Comparison of ENCODE assay signal across 29 cellular contexts in the genomic region with DNA sequence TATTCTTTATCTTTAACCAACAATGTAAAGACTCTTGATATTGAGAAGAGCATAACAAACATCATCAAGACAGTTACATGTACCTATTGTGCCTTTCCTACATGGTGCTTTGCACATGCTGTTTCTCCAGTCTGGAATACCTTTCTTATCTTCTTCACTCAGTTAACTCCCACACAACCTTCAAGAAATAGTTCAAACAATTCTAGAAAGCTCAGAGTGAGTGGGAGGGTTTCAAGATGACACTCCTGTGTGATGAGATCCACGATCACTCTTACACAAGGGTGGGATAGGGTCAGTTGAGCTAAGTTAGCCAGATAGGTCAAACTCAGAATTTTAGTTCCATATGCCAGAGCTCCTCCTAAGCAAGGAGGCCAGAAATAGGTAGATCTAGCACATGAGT.
DNase-seq lines count a peak whose midpoint lies in the region; ATAC-seq, FAIRE-seq and TF ChIP-seq lines count a peak whose summit lies in the region.
"Had no signal": no experiment of that assay in that cellular context is flagged by ENCODE, and none has a peak within 500 bp of the region (broad histone marks: within the 10 kb centered on the region; RNA-seq: fewer than 3 reads in every experiment).

No MANE protein-coding gene starts in this region.

- H3K27ac Mint-ChIP-seq in astrocyte (ENCODE audit: unreplicated experiment): no peak overlapping the region
- H3K27ac Mint-ChIP-seq: CD14-positive monocyte; CD4-positive, alpha-beta memory T cell; CD4-positive, CD25-positive, alpha-beta regulatory T cell; CD8-positive, alpha-beta memory T cell had no signal

- peaks cover 8% of the 10 kb centered on the region for H3K9me3 ChIP-seq in Panc1 (ENCODE audit: control insufficient read depth, insufficient read depth, low read depth, low read length)
- no peaks in the 10 kb centered on the region for H3K9me3 ChIP-seq in astrocyte (ENCODE audit: insufficient read depth, low read depth, low read length)
- no peaks in the 10 kb centered on the region for H3K9me3 ChIP-seq in Peyer's patch
- H3K9me3 ChIP-seq in HepG2 (ENCODE audit: low read length): no peaks in the 10 kb centered on the region
- H3K9me3 ChIP-seq: BE2C, BLaER1 had no signal

- H3K9me3 Mint-ChIP-seq in astrocyte (ENCODE audit: unreplicated experiment): no peaks in the 10 kb centered on the region

- FAIRE-seq in astrocyte (lab: Jason Lieb, UNC) (no peak), HepG2 (lab: Jason Lieb, UNC) (no peak)
- FAIRE-seq: A204.1, GM12878, GM12892, GM18507, GM19239 had no signal

- TF ChIP-seq CTCF in Panc1 (IDR thresholded peaks at IDR 0.05) (no peak), astrocyte (IDR thresholded peaks at IDR 0.05; ENCODE audit: insufficient read depth, low read depth, low read length) (no peak), Peyer's patch (IDR thresholded peaks at IDR 0.05) (no peak), HepG2 (CRISPR knock-in tag; IDR thresholded peaks at IDR 0.05) (no peak)

- no peaks in the 10 kb centered on the region for H3K4me1 Mint-ChIP-seq in astrocyte (ENCODE audit: low read depth, unreplicated experiment)
- H3K4me1 Mint-ChIP-seq: CD14-positive monocyte; CD4-positive, alpha-beta memory T cell; CD4-positive, CD25-positive, alpha-beta regulatory T cell; CD8-positive, alpha-beta memory T cell had no signal

- H3K4me2 ChIP-seq in astrocyte (ENCODE audit: low read length): no peak overlapping the region
- no peak overlapping the region for H3K4me2 ChIP-seq in HepG2 (ENCODE audit: low read depth, low read length)
- H3K4me2 ChIP-seq: BLaER1 had no signal

- no peaks in the 10 kb centered on the region for H3K27me3 Mint-ChIP-seq in astrocyte (ENCODE audit: low read depth, unreplicated experiment)
- H3K27me3 Mint-ChIP-seq: CD4-positive, alpha-beta memory T cell; CD4-positive, CD25-positive, alpha-beta regulatory T cell; CD8-positive, alpha-beta memory T cell had no signal

- H3K79me2 ChIP-seq in astrocyte (ENCODE audit: insufficient read depth, low read length): no peaks in the 10 kb centered on the region
- H3K79me2 ChIP-seq in HepG2 (ENCODE audit: insufficient read depth, low read length): no peaks in the 10 kb centered on the region

- H3K4me1 ChIP-seq in Panc1 (ENCODE audit: control insufficient read depth, insufficient read depth, low read length): peaks cover 7% of the 10 kb centered on the region; the same call in 1 of the 2 replicates
- H3K4me1 ChIP-seq in astrocyte (ENCODE audit: insufficient read depth, low read length): no peaks in the 10 kb centered on the region
- H3K4me1 ChIP-seq in Peyer's patch: no peaks in the 10 kb centered on the region
- no peaks in the 10 kb centered on the region for H3K4me1 ChIP-seq in HepG2 (ENCODE audit: insufficient read depth, low read length)
- H3K4me1 ChIP-seq: BLaER1 had no signal

- no peaks in the 10 kb centered on the region for H3K36me3 Mint-ChIP-seq in astrocyte (ENCODE audit: low read depth, unreplicated experiment)
- H3K36me3 Mint-ChIP-seq: CD14-positive monocyte; CD4-positive, alpha-beta memory T cell; CD4-positive, CD25-positive, alpha-beta regulatory T cell; CD8-positive, alpha-beta memory T cell had no signal

- H2AFZ ChIP-seq in astrocyte (ENCODE audit: low read depth, low read length) (no peak overlapping the region), HepG2 (ENCODE audit: low read length) (no peak overlapping the region)

- CTCF ChIA-PET in Panc1 (lab: Charles Lee) (no interaction called here), HepG2 (lab: Yijun Ruan, JAX; ENCODE audit: low intra/inter-chr PET ratio, low total read pairs) (no interaction called here)

- H4K20me1 ChIP-seq in astrocyte (ENCODE audit: insufficient read depth, low read length): no peaks in the 10 kb centered on the region
- no peaks in the 10 kb centered on the region for H4K20me1 ChIP-seq in HepG2 (ENCODE audit: insufficient read depth, low read length)
- H4K20me1 ChIP-seq: BLaER1 had no signal

- H3K9ac ChIP-seq in astrocyte (ENCODE audit: low read length) (no peak overlapping the region), HepG2 (ENCODE audit: insufficient read depth, low read depth, low read length) (no peak overlapping the region)
- H3K9ac ChIP-seq: BLaER1 had no signal

- POLR2A ChIA-PET in Panc1 (lab: Charles Lee) (no interaction called here), HepG2 (lab: Yijun Ruan, JAX) (no interaction called here)

- TF ChIP-seq EP300 in HepG2 (IDR thresholded peaks at IDR 0.05; ENCODE audit: low read depth in 2 of 2, low read length in 2 of 2) (no peak), HepG2 (CRISPR knock-in tag; IDR thresholded peaks at IDR 0.05; ENCODE audit: borderline replicate concordance) (no peak)

- WGBS in HepG2 (ENCODE audit: low lambda C conversion rate): 0% methylated on average over 1 of the region's 1 CpG

- BruUV-seq in Panc1 (replicated peaks; lab: Mats Ljungman, UMichigan): no TSS peak
- BruUV-seq in HepG2 (replicated peaks; lab: Mats Ljungman, UMichigan): no TSS peak

- TF ChIP-seq POLR2A in Peyer's patch (IDR thresholded peaks at IDR 0.05): no peak
- TF ChIP-seq POLR2A in HepG2 (IDR thresholded peaks at IDR 0.05; ENCODE audit: insufficient read depth in 1 of 2, low read depth in 2 of 2, low read length in 2 of 2): no peak

- intact Hi-C loops in Panc1 (cut with micrococcal nuclease; ENCODE audit: unreplicated experiment) (no loop called here), HepG2 (cut with micrococcal nuclease; ENCODE audit: unreplicated experiment) (no loop called here)

- H3K27me3 ChIP-seq in Panc1 (ENCODE audit: control insufficient read depth, insufficient read depth, low read length) (no peaks in the 10 kb centered on the region), astrocyte (ENCODE audit: insufficient read depth, low read length) (no peaks in the 10 kb centered on the region), Peyer's patch (no peaks in the 10 kb centered on the region), HepG2 (ENCODE audit: control insufficient read depth in 1 of 2, insufficient read depth in 2 of 2, low read length in 2 of 2) (no peaks in the 10 kb centered on the region; a peak in 1 of 5 replicates)
- H3K27me3 ChIP-seq: BE2C, BLaER1 had no signal

- no peak overlapping the region for H3K4me3 ChIP-seq in Panc1 (ENCODE audit: low read depth in 2 of 2, low read length in 2 of 2)
- no peak overlapping the region for H3K4me3 ChIP-seq in astrocyte (ENCODE audit: insufficient read depth, low read depth, low read length)
- no peak overlapping the region for H3K4me3 ChIP-seq in Peyer's patch
- H3K4me3 ChIP-seq in HepG2 (replicated peaks in 1 of 3; ENCODE audit: insufficient read depth in 1 of 3, low read depth in 2 of 3, low read length in 3 of 3): no peak overlapping the region
- H3K4me3 ChIP-seq: BLaER1, GM12878 had no signal

- in situ Hi-C loops in Panc1 (cut with HindIII; ENCODE audit: low pct_unique_long_range_greater_than_20kb, low sequenced_read_pairs) (no loop called here), HepG2 (cut with HindIII; ENCODE audit: extremely low pct_ligation_motif_present, low pct_unique_long_range_greater_than_20kb) (no loop called here)

- DNase-seq in Panc1 (ENCODE audit: low read depth, low spot score) (no peak), astrocyte (ENCODE audit: low read depth) (peak; percentile 10), Peyer's patch (no peak), HepG2 (ENCODE audit: low spot score) (no peak)
- DNase-seq: 8988T; ACHN; BE2C; C1 segment of cervical spinal cord; CD4-positive, alpha-beta memory T cell; CD4-positive, CD25-positive, alpha-beta regulatory T cell; CD8-positive, alpha-beta memory T cell; COR-L47; DMS 273 treated with DMSO at 0.1 percent for 48 hours; DMS153; DMS53; DMS79; DND-41; EL; GDM1 had no signal

- ATAC-seq in HG02885 (IDR thresholded peaks at IDR 0.05; ENCODE audit: poor library complexity, unreplicated experiment) (peak; percentile 46), Panc1 (no peak), GM21786 (IDR thresholded peaks at IDR 0.05; ENCODE audit: unreplicated experiment) (no peak), GM21526 (IDR thresholded peaks at IDR 0.05; ENCODE audit: low FRiP score, unreplicated experiment) (no peak), HepG2 (no peak)
- ATAC-seq: GM12878 had no signal

- no peak overlapping the region for H3K4me3 Mint-ChIP-seq in astrocyte (ENCODE audit: unreplicated experiment)
- H3K4me3 Mint-ChIP-seq: CD14-positive monocyte; CD4-positive, alpha-beta memory T cell; CD4-positive, CD25-positive, alpha-beta regulatory T cell; CD8-positive, alpha-beta memory T cell had no signal

- H3K36me3 ChIP-seq in Panc1 (ENCODE audit: control insufficient read depth, insufficient read depth, low read length) (no peaks in the 10 kb centered on the region), astrocyte (ENCODE audit: insufficient read depth, low read length) (no peaks in the 10 kb centered on the region), Peyer's patch (no peaks in the 10 kb centered on the region), HepG2 (replicated peaks in 1 of 2; ENCODE audit: control insufficient read depth in 1 of 2, insufficient read depth in 2 of 2, low read length in 2 of 2) (no peaks in the 10 kb centered on the region)
- H3K36me3 ChIP-seq: BE2C, BLaER1 had no signal

- peak overlapping the region; percentile 35; the same call in 1 of the 2 replicates for H3K27ac ChIP-seq in Panc1 (ENCODE audit: low read length)
- H3K27ac ChIP-seq in astrocyte (ENCODE audit: low read depth, low read length): no peak overlapping the region
- no peak overlapping the region for H3K27ac ChIP-seq in Peyer's patch
- no peak overlapping the region for H3K27ac ChIP-seq in HepG2 (ENCODE audit: extremely low read length, insufficient read depth, low read length)
- H3K27ac ChIP-seq: BLaER1 had no signal

- no peak for TF ChIP-seq RAD21 in HepG2 (CRISPR knock-in tag; IDR thresholded peaks at IDR 0.05)

TF ChIP-seq in HepG2, 621 proteins besides CTCF, POLR2A, EP300 and RAD21 (continues in another document):
- no peak for TF ChIP-seq SPEN (CRISPR knock-in tag; IDR thresholded peaks at IDR 0.05; ENCODE audit: low read depth)
- TF ChIP-seq, protein P1, sequence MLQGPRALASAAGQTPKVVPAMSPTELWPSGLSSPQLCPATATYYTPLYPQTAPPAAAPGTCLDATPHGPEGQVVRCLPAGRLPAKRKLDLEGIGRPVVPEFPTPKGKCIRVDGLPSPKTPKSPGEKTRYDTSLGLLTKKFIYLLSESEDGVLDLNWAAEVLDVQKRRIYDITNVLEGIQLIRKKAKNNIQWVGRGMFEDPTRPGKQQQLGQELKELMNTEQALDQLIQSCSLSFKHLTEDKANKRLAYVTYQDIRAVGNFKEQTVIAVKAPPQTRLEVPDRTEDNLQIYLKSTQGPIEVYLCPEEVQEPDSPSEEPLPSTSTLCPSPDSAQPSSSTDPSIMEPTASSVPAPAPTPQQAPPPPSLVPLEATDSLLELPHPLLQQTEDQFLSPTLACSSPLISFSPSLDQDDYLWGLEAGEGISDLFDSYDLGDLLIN (CRISPR knock-in tag; IDR thresholded peaks at IDR 0.05; ENCODE audit: borderline replicate concordance): no peak
- TF ChIP-seq CBFB (CRISPR knock-in tag; IDR thresholded peaks at IDR 0.05): no peak
- TF ChIP-seq ZNF557 (CRISPR knock-in tag; IDR thresholded peaks at IDR 0.05): no peak
- TF ChIP-seq ZNF672 (CRISPR knock-in tag; IDR thresholded peaks at IDR 0.05): no peak
- TF ChIP-seq KDM5B (CRISPR knock-in tag; IDR thresholded peaks at IDR 0.05; ENCODE audit: borderline replicate concordance): no peak
- TF ChIP-seq TGIF2 (CRISPR knock-in tag; IDR thresholded peaks at IDR 0.05): no peak
- no peak for TF ChIP-seq ZNF10 (CRISPR knock-in tag; IDR thresholded peaks at IDR 0.05; ENCODE audit: borderline replicate concordance, low read depth)
